ENCODE assay signal across 6 cellular contexts in the genomic region with DNA sequence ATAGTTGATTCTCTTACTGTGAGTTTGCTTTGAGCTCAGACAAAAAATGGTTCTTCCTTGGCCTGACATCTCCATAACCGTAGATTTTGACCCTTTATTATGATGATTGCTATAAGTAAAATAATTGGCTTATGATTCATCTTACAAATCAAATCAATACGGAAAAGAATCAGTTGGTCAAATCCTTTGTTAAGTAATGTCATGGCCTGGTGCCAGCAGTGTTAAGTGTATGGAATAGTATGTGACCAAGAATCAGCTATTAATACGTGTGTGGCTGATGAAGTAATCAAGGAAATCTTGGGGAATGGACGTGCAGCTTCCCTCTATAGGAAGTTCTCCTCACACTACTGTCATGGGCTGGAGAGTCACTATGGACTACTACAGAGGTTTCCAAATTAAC.
"Had no signal": no experiment of that assay in that cellular context is flagged by ENCODE, and none has a peak within 500 bp of the region (broad histone marks: within the 10 kb centered on the region; RNA-seq: fewer than 3 reads in every experiment).

No MANE protein-coding gene starts in this region.

- H3K4me3 ChIP-seq: GM23338 had no signal

- FAIRE-seq: H1, HepG2 had no signal

- DNase-seq: H9, HCEC 1CT, KBM-7 had no signal
